ENCODE assay signal across 1 cellular context in genomic region chr7:44460325-44460724, GRCh38.
TF ChIP-seq lines count a peak whose summit lies in the region.

No MANE protein-coding gene starts in this region.

TF ChIP-seq in GM12878, 131 proteins besides CTCF, POLR2A, EP300 and RAD21 (continued from another document and continues in another):
- TF ChIP-seq CEBPZ (IDR thresholded peaks at IDR 0.05; ENCODE audit: low read depth, low read length) (no peak), SP1 (IDR thresholded peaks at IDR 0.05; ENCODE audit: low read depth, low read length) (peak; percentile 56), MTA2 (IDR thresholded peaks at IDR 0.05; ENCODE audit: low read depth) (peak; percentile 89), EGR1 (IDR thresholded peaks at IDR 0.05; ENCODE audit: borderline replicate concordance in 1 of 2, low read depth in 2 of 2, low read length in 2 of 2) (no peak), TAF1 (IDR thresholded peaks at IDR 0.05; ENCODE audit: borderline replicate concordance, low read depth, low read length) (no peak), FOXM1 (IDR thresholded peaks at IDR 0.05; ENCODE audit: low read depth, low read length) (peak; percentile 83), ZSCAN29 (IDR thresholded peaks at IDR 0.05) (no peak), SMC3 (IDR thresholded peaks at IDR 0.05; ENCODE audit: borderline replicate concordance, low read length) (no peak), KLF5 (IDR thresholded peaks at IDR 0.05; ENCODE audit: partially characterized antibody) (peak; percentile 40), SUPT20H (IDR thresholded peaks at IDR 0.05; ENCODE audit: borderline replicate concordance, control insufficient read depth, low read depth, low read length) (no peak), RELA (IDR thresholded peaks at IDR 0.05; ENCODE audit: borderline replicate concordance, partially characterized antibody) (no peak), ETV6 (conservative IDR thresholded peaks at IDR 0.05 in 1 of 2, IDR thresholded peaks at IDR 0.05 in 1 of 2; ENCODE audit: borderline replicate concordance in 1 of 2, low read depth in 1 of 2) (peak in 1 of 2 experiments; percentile 44; a peak in 1 of 4 replicates), MYC (IDR thresholded peaks at IDR 0.05; ENCODE audit: insufficient read depth, insufficient read length, insufficient replicate concordance, low read length, severe bottlenecking) (no peak), STAT3 (IDR thresholded peaks at IDR 0.05; ENCODE audit: low read depth, low read length) (0 out of 2 replicates have a peak, but pooled peaks have one; percentile 46), BCL11A (IDR thresholded peaks at IDR 0.05; ENCODE audit: low read depth, low read length) (peak; percentile 75), JUNB (IDR thresholded peaks at IDR 0.05) (no peak), SMAD1 (IDR thresholded peaks at IDR 0.05; ENCODE audit: low read depth, partially characterized antibody) (no peak), GATAD2B (conservative IDR thresholded peaks at IDR 0.05; ENCODE audit: low read depth) (no peak), HDAC6 (IDR thresholded peaks at IDR 0.05; ENCODE audit: unreplicated experiment) (no peak), BRCA1 (IDR thresholded peaks at IDR 0.05; ENCODE audit: low read depth, low read length) (no peak), BHLHE40 (IDR thresholded peaks at IDR 0.05; ENCODE audit: borderline replicate concordance in 1 of 2, low read depth in 2 of 2, low read length in 1 of 2) (peak; percentile 84 to 90), STAT1 (conservative IDR thresholded peaks at IDR 0.05) (no peak), CREB1 (IDR thresholded peaks at IDR 0.05; ENCODE audit: low read depth) (0 out of 2 replicates have a peak, but pooled peaks have one; percentile 30), PBX3 (IDR thresholded peaks at IDR 0.05; ENCODE audit: insufficient replicate concordance, low read depth, low read length) (no peak), ATF7 (IDR thresholded peaks at IDR 0.05; ENCODE audit: low read depth) (peak; percentile 88), EZH2 (IDR thresholded peaks at IDR 0.05; ENCODE audit: borderline replicate concordance, control insufficient read depth, low read depth, low read length) (no peak), ZNF24 (IDR thresholded peaks at IDR 0.05) (0 out of 2 replicates have a peak, but pooled peaks have one; percentile 46), SKIL (IDR thresholded peaks at IDR 0.05; ENCODE audit: low read depth, poor library complexity, severe bottlenecking) (peak; percentile 97), ZNF622 (IDR thresholded peaks at IDR 0.05) (no peak), RELB (IDR thresholded peaks at IDR 0.05; ENCODE audit: low read depth) (peak; percentile 73; the same call in 1 of the 2 replicates), NBN (IDR thresholded peaks at IDR 0.05) (peak; percentile 91), ZNF687 (IDR thresholded peaks at IDR 0.05) (no peak; the same call in none of the 2 replicates), BMI1 (IDR thresholded peaks at IDR 0.05; ENCODE audit: borderline replicate concordance) (no peak), RAD51 (IDR thresholded peaks at IDR 0.05) (peak; percentile 97), BACH1 (IDR thresholded peaks at IDR 0.05; ENCODE audit: borderline replicate concordance) (no peak; the same call in 1 of the 2 replicates), FOXK2 (IDR thresholded peaks at IDR 0.05) (no peak), PAX8 (IDR thresholded peaks at IDR 0.05) (no peak)
- TF ChIP-seq, protein P1, sequence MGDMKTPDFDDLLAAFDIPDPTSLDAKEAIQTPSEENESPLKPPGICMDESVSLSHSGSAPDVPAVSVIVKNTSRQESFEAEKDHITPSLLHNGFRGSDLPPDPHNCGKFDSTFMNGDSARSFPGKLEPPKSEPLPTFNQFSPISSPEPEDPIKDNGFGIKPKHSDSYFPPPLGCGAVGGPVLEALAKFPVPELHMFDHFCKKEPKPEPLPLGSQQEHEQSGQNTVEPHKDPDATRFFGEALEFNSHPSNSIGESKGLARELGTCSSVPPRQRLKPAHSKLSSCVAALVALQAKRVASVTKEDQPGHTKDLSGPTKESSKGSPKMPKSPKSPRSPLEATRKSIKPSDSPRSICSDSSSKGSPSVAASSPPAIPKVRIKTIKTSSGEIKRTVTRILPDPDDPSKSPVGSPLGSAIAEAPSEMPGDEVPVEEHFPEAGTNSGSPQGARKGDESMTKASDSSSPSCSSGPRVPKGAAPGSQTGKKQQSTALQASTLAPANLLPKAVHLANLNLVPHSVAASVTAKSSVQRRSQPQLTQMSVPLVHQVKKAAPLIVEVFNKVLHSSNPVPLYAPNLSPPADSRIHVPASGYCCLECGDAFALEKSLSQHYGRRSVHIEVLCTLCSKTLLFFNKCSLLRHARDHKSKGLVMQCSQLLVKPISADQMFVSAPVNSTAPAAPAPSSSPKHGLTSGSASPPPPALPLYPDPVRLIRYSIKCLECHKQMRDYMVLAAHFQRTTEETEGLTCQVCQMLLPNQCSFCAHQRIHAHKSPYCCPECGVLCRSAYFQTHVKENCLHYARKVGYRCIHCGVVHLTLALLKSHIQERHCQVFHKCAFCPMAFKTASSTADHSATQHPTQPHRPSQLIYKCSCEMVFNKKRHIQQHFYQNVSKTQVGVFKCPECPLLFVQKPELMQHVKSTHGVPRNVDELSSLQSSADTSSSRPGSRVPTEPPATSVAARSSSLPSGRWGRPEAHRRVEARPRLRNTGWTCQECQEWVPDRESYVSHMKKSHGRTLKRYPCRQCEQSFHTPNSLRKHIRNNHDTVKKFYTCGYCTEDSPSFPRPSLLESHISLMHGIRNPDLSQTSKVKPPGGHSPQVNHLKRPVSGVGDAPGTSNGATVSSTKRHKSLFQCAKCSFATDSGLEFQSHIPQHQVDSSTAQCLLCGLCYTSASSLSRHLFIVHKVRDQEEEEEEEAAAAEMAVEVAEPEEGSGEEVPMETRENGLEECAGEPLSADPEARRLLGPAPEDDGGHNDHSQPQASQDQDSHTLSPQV (IDR thresholded peaks at IDR 0.05), result no peak
- TF ChIP-seq, protein P2, sequence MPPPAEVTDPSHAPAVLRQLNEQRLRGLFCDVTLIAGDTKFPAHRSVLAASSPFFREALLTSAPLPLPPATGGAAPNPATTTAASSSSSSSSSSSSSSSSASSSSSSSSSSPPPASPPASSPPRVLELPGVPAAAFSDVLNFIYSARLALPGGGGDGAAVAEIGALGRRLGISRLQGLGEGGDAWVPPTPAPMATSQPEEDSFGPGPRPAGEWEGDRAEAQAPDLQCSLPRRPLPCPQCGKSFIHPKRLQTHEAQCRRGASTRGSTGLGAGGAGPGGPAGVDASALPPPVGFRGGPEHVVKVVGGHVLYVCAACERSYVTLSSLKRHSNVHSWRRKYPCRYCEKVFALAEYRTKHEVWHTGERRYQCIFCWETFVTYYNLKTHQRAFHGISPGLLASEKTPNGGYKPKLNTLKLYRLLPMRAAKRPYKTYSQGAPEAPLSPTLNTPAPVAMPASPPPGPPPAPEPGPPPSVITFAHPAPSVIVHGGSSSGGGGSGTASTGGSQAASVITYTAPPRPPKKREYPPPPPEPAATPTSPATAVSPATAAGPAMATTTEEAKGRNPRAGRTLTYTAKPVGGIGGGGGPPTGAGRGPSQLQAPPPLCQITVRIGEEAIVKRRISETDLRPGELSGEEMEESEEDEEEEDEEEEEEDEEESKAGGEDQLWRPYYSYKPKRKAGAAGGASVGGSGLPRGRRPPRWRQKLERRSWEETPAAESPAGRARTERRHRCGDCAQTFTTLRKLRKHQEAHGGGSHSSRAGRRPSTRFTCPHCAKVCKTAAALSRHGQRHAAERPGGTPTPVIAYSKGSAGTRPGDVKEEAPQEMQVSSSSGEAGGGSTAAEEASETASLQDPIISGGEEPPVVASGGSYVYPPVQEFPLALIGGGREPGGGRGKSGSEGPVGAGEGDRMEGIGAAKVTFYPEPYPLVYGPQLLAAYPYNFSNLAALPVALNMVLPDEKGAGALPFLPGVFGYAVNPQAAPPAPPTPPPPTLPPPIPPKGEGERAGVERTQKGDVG (CRISPR knock-in tag; IDR thresholded peaks at IDR 0.05), result no peak
